ENCODE assay signal across 12 cellular contexts in genomic region chr1:1033731-1034437, GRCh38. TPM values are rescaled to one million over a fixed set of nuclear protein-coding genes. Genes with fewer than 3 reads are reported as not detected.
A peak's percentile ranks its signal among the peaks of the same experiment; 100 is the strongest.
DNase-seq lines count a peak whose midpoint lies in the region; ATAC-seq and TF ChIP-seq lines count a peak whose summit lies in the region.
"Had no signal": no experiment of that assay in that cellular context is flagged by ENCODE, and none has a peak within 500 bp of the region (broad histone marks: within the 10 kb centered on the region; RNA-seq: fewer than 3 reads in every experiment).

No MANE protein-coding gene starts in this region.

- no peaks in the 10 kb centered on the region for H3K36me3 ChIP-seq in hepatocyte (replicated peaks; ENCODE audit: insufficient read depth, low read depth)

- H3K4me1 ChIP-seq in hepatocyte (ENCODE audit: insufficient read depth), result peaks cover 24% of the 10 kb centered on the region

- no peaks in the 10 kb centered on the region for H3K9me2 ChIP-seq in hepatocyte (replicated peaks; ENCODE audit: insufficient read depth)

- no peak for TF ChIP-seq CTCF in hepatocyte (IDR thresholded peaks at IDR 0.05; ENCODE audit: poor library complexity)

- peak; percentile 12 for DNase-seq in activated CD4-positive, alpha-beta T cell treated with anti-CD3 and anti-CD28 coated beads, Interleukin-2, amount 50 U/mL, for 1 hour
- DNase-seq in activated CD4-positive, alpha-beta T cell treated with anti-CD3 and anti-CD28 coated beads for 1 hour, result no peak
- no peak for DNase-seq in activated CD4-positive, alpha-beta memory T cell treated with anti-CD3 and anti-CD28 coated beads, Interleukin-2, amount 10 ng/mL, durations not matched to agents 7 days and 5 days
- no peak for DNase-seq in hepatocyte (ENCODE audit: low spot score)
- no peak for DNase-seq in NCI-H1694 treated with DMSO at 0.1 percent for 48 hours (lab: John Stamatoyannopoulos, UW)
- no peak for DNase-seq in immature natural killer cell

- peaks cover 13% of the 10 kb centered on the region for H3K4me1 Mint-ChIP-seq in activated CD4-positive, alpha-beta memory T cell treated with anti-CD3 and anti-CD28 coated beads, Interleukin-2, amount 10 ng/mL, durations not matched to agents 7 days and 5 days
- H3K4me1 Mint-ChIP-seq in stimulated activated memory B cell treated with anti-CD40 and anti-IgM and Interleukin-4, amounts not matched to agents 10 μg/mL and 1 μg/mL and 100 μg/mL, for 72 hours, result peaks cover 43% of the 10 kb centered on the region
- peaks cover 0 to 10% of the 10 kb centered on the region in 2 donors for H3K4me1 Mint-ChIP-seq in immature natural killer cell

- peaks cover 8% of the 10 kb centered on the region for H3K27me3 ChIP-seq in hepatocyte

- peaks cover 7% of the 10 kb centered on the region for H3K79me2 ChIP-seq in hepatocyte

- peaks cover 57% of the 10 kb centered on the region for H4K20me1 ChIP-seq in hepatocyte (ENCODE audit: insufficient read depth, poor library complexity, severe bottlenecking)

- no peak overlapping the region for H2AFZ ChIP-seq in hepatocyte

- ATAC-seq in stimulated activated memory B cell treated with anti-CD40 and anti-IgM and Interleukin-4, amounts not matched to agents 10 μg/mL and 1 μg/mL and 100 μg/mL, for 72 hours, result peak; percentile 43
- ATAC-seq in GM21528 (IDR thresholded peaks at IDR 0.05; ENCODE audit: low FRiP score, unreplicated experiment), result no peak

- POLR2A ChIA-PET in activated CD4-positive, alpha-beta memory T cell treated with anti-CD3 and anti-CD28 coated beads, Interleukin-2, amount 10 ng/mL, durations not matched to agents 7 days and 5 days (lab: Charles Lee), result interaction anchor here (1.6 kb wide), 2 partner anchors 15 to 20 kb away, joined by 5 to 6 read pairs; partner anchors contain the start of gene ISG15

- H3K27ac ChIP-seq in hepatocyte, result no peak overlapping the region
- H3K27ac ChIP-seq: tibial nerve had no signal

- no peak overlapping the region for H3K27ac Mint-ChIP-seq in activated CD4-positive, alpha-beta memory T cell treated with anti-CD3 and anti-CD28 coated beads, Interleukin-2, amount 10 ng/mL, durations not matched to agents 7 days and 5 days
- H3K27ac Mint-ChIP-seq in stimulated activated memory B cell treated with anti-CD40 and anti-IgM and Interleukin-4, amounts not matched to agents 10 μg/mL and 1 μg/mL and 100 μg/mL, for 72 hours, result peak overlapping the region; percentile 75
- no peak overlapping the region for H3K27ac Mint-ChIP-seq in immature natural killer cell

- peak overlapping the region; percentile 51 for H3K4me3 Mint-ChIP-seq in activated CD4-positive, alpha-beta memory T cell treated with anti-CD3 and anti-CD28 coated beads, Interleukin-2, amount 10 ng/mL, durations not matched to agents 7 days and 5 days
- peak overlapping the region; percentile 78 for H3K4me3 Mint-ChIP-seq in stimulated activated memory B cell treated with anti-CD40 and anti-IgM and Interleukin-4, amounts not matched to agents 10 μg/mL and 1 μg/mL and 100 μg/mL, for 72 hours
- H3K4me3 Mint-ChIP-seq in immature natural killer cell, result peak overlapping the region in 2 of 5 donors; percentile 40 to 59

- H3K9me3 ChIP-seq in hepatocyte (ENCODE audit: low read depth), result no peaks in the 10 kb centered on the region
- H3K9me3 ChIP-seq: tibial nerve had no signal

- no peaks in the 10 kb centered on the region for H3K36me3 Mint-ChIP-seq in activated CD4-positive, alpha-beta memory T cell treated with anti-CD3 and anti-CD28 coated beads, Interleukin-2, amount 10 ng/mL, durations not matched to agents 7 days and 5 days (ENCODE audit: low read depth)
- no peaks in the 10 kb centered on the region for H3K36me3 Mint-ChIP-seq in stimulated activated memory B cell treated with anti-CD40 and anti-IgM and Interleukin-4, amounts not matched to agents 10 μg/mL and 1 μg/mL and 100 μg/mL, for 72 hours
- no peaks in the 10 kb centered on the region for H3K36me3 Mint-ChIP-seq in immature natural killer cell

- CTCF ChIA-PET in activated CD4-positive, alpha-beta memory T cell treated with anti-CD3 and anti-CD28 coated beads, Interleukin-2, amount 10 ng/mL, durations not matched to agents 7 days and 5 days (lab: Charles Lee), result interaction anchor here (1.0 to 1.6 kb wide), 3 partner anchors 82 to 338 kb away, joined by 4 to 5 read pairs (median 4); partner anchors contain the start of gene C1orf159

- H3K27me3 Mint-ChIP-seq in activated CD4-positive, alpha-beta memory T cell treated with anti-CD3 and anti-CD28 coated beads, Interleukin-2, amount 10 ng/mL, durations not matched to agents 7 days and 5 days, result peaks cover 31% of the 10 kb centered on the region
- H3K27me3 Mint-ChIP-seq in stimulated activated memory B cell treated with anti-CD40 and anti-IgM and Interleukin-4, amounts not matched to agents 10 μg/mL and 1 μg/mL and 100 μg/mL, for 72 hours, result peaks cover 14% of the 10 kb centered on the region
- peaks cover 6 to 15% (median 8%) of the 10 kb centered on the region in 3 donors for H3K27me3 Mint-ChIP-seq in immature natural killer cell (ENCODE audit: low read depth in 3 of 3)

- peak overlapping the region; percentile 58 for H3K4me3 ChIP-seq in hepatocyte

- peak overlapping the region; percentile 95 for H3K4me2 ChIP-seq in hepatocyte

- 11% methylated on average over 17 of the region's 71 CpGs for WGBS in hepatocyte (ENCODE audit: low lambda C conversion rate, missing lambda C conversion rate)

- no peaks in the 10 kb centered on the region for H3K9me3 Mint-ChIP-seq in activated CD4-positive, alpha-beta memory T cell treated with anti-CD3 and anti-CD28 coated beads, Interleukin-2, amount 10 ng/mL, durations not matched to agents 7 days and 5 days
- no peaks in the 10 kb centered on the region for H3K9me3 Mint-ChIP-seq in stimulated activated memory B cell treated with anti-CD40 and anti-IgM and Interleukin-4, amounts not matched to agents 10 μg/mL and 1 μg/mL and 100 μg/mL, for 72 hours
- H3K9me3 Mint-ChIP-seq in immature natural killer cell, result no peaks in the 10 kb centered on the region

RNA-seq across cellular contexts. Expression of gene AGRN, which starts 14.0 kb away (rescaled TPM):
- 10 to 100 TPM; 18.3 to 22.8 TPM for total RNA-seq in activated CD4-positive, alpha-beta memory T cell treated with anti-CD3 and anti-CD28 coated beads, Interleukin-2, amount 10 ng/mL, durations not matched to agents 7 days and 5 days
- total RNA-seq in hepatocyte, result 51.8 and 81.8 TPM in 2 replicates
- 53.3 and 61.2 TPM in 2 replicates for polyA plus RNA-seq in hepatocyte
- polyA plus RNA-seq in immature natural killer cell, result under 1 TPM in 1 of 3 donors, not detected in 2; 0.87 TPM

RNA-seq across cellular contexts. Expression of gene ISG15, which starts 20.6 kb away (rescaled TPM):
- 100 to 1,000 TPM; 593 to 623 TPM for total RNA-seq in activated CD4-positive, alpha-beta memory T cell treated with anti-CD3 and anti-CD28 coated beads, Interleukin-2, amount 10 ng/mL, durations not matched to agents 7 days and 5 days
- 62.3 and 86.0 TPM in 2 replicates for total RNA-seq in hepatocyte
- 88.5 and 89.6 TPM in 2 replicates for polyA plus RNA-seq in hepatocyte
- polyA plus RNA-seq in immature natural killer cell, result 100 to 1,000 TPM; 304 to 360 (median 354) TPM

RNA-seq across cellular contexts. Expression of gene HES4, which starts 34.0 kb away (rescaled TPM):
- total RNA-seq in activated CD4-positive, alpha-beta memory T cell treated with anti-CD3 and anti-CD28 coated beads, Interleukin-2, amount 10 ng/mL, durations not matched to agents 7 days and 5 days, result under 1 TPM in 1 of 2 experiments, not detected in 1; 0.23 TPM
- 21.4 and 28.7 TPM in 2 replicates for total RNA-seq in hepatocyte
- polyA plus RNA-seq in hepatocyte (74.5 and 107 TPM in 2 replicates), immature natural killer cell (1 to 10 TPM; 2.3 to 7.7 (median 2.4) TPM)

RNA-seq across cellular contexts. Expression of gene RNF223, which starts 40.2 kb away (rescaled TPM):
- not detected for total RNA-seq in activated CD4-positive, alpha-beta memory T cell treated with anti-CD3 and anti-CD28 coated beads, Interleukin-2, amount 10 ng/mL, durations not matched to agents 7 days and 5 days
- total RNA-seq in hepatocyte, result 0.08 and 0.43 TPM in 2 replicates
- polyA plus RNA-seq in hepatocyte (0.88 and 2.6 TPM in 2 replicates), immature natural killer cell (not detected)
- total RNA-seq: activated CD8-positive, alpha-beta memory T cell treated with anti-CD3 and anti-CD28 coated beads for 36 hours; NCI-H460; pulmonary artery endothelial cell; tibial nerve had no signal

RNA-seq across cellular contexts. Expression of gene PERM1, which starts 52.0 kb away (rescaled TPM):
- total RNA-seq in activated CD4-positive, alpha-beta memory T cell treated with anti-CD3 and anti-CD28 coated beads, Interleukin-2, amount 10 ng/mL, durations not matched to agents 7 days and 5 days, result not detected
- not detected in 2 replicates for total RNA-seq in hepatocyte
- polyA plus RNA-seq in hepatocyte (1.3 and 1.6 TPM in 2 replicates), immature natural killer cell (not detected)
- total RNA-seq: activated CD8-positive, alpha-beta memory T cell treated with anti-CD3 and anti-CD28 coated beads for 36 hours; NCI-H460; pulmonary artery endothelial cell had no signal

Comparison
In these comparisons a context has a peak if more than half of its experiments do, and no peak if none do; other contexts are left out.
1. RNA of gene HES4, which starts 34.0 kb away (total RNA-seq): 21.4 to 28.7 TPM in hepatocyte; 0.23 TPM in activated CD4-positive, alpha-beta memory T cell treated with anti-CD3 and anti-CD28 coated beads, Interleukin-2, amount 10 ng/mL, durations not matched to agents 7 days and 5 days; every median in the first group is over 10 times any median in the second.